Comparison of ENCODE assay signal across 8 cellular contexts in genomic region chr19:47229674-47230121, GRCh38. TPM values are rescaled to one million over a fixed set of nuclear protein-coding genes. Genes with fewer than 3 reads are reported as not detected.
DNase-seq lines count a peak whose midpoint lies in the region; ATAC-seq and TF ChIP-seq lines count a peak whose summit lies in the region.

No MANE protein-coding gene starts in this region.

- H3K27ac Mint-ChIP-seq in osteocyte (ENCODE audit: unreplicated experiment), result no peak overlapping the region

- peak overlapping the region; percentile 98 for H3K4me3 ChIP-seq in fibroblast of villous mesenchyme (ENCODE audit: low read depth, low read length)

- DNase-seq in NCI-H748 (lab: John Stamatoyannopoulos, UW; ENCODE audit: unreplicated experiment) (peak; percentile 28), NCI-H748 treated with DMSO at 0.1 percent for 48 hours (lab: John Stamatoyannopoulos, UW) (no peak), RPMI7951 (ENCODE audit: low read depth) (peak; percentile 28), fibroblast of villous mesenchyme (ENCODE audit: low read depth) (peak; percentile 39), NCI-H1048 (lab: John Stamatoyannopoulos, UW) (no peak), osteocyte (ENCODE audit: extremely low spot score, unreplicated experiment) (no peak)
- DNase-seq in stimulated activated CD8-positive, alpha-beta memory T cell treated with anti-CD3 and anti-CD28 coated beads, Interleukin-4, amount 100 ng/mL, for 48 hours, result peak; percentile 48

- no peak for ATAC-seq in GM18867 (IDR thresholded peaks at IDR 0.05; ENCODE audit: unreplicated experiment)

- TF ChIP-seq CTCF in fibroblast of villous mesenchyme (IDR thresholded peaks at IDR 0.05; ENCODE audit: insufficient read depth, low read depth, low read length) (no peak), osteocyte (IDR thresholded peaks at IDR 0.05) (no peak)

- no peaks in the 10 kb centered on the region for H3K27me3 Mint-ChIP-seq in osteocyte (ENCODE audit: unreplicated experiment)

- H3K9me3 Mint-ChIP-seq in osteocyte (ENCODE audit: unreplicated experiment), result no peaks in the 10 kb centered on the region

- H3K4me1 Mint-ChIP-seq in osteocyte (ENCODE audit: unreplicated experiment), result peaks cover 35% of the 10 kb centered on the region

- no peak overlapping the region for H3K4me3 Mint-ChIP-seq in osteocyte (ENCODE audit: unreplicated experiment)

- H3K36me3 Mint-ChIP-seq in osteocyte (ENCODE audit: unreplicated experiment), result no peaks in the 10 kb centered on the region

RNA-seq across cellular contexts. Expression of gene BBC3, which starts 1.3 kb away (rescaled TPM):
- total RNA-seq in RPMI7951 (2014; rRNA removed; shearing (Covaris generic)), result 1.8 and 2.2 TPM in 2 replicates
- 6.0 and 14.2 TPM in 2 replicates for total RNA-seq in fibroblast of villous mesenchyme
- 27.9 and 34.3 TPM in 2 replicates for total RNA-seq in osteocyte

RNA-seq across cellular contexts. Expression of gene CCDC9, which starts 26.6 kb away (rescaled TPM):
- 3.2 and 6.5 TPM in 2 replicates for total RNA-seq in RPMI7951 (2014; rRNA removed; shearing (Covaris generic))
- total RNA-seq in fibroblast of villous mesenchyme (7.3 and 8.4 TPM in 2 replicates), osteocyte (34.6 and 35.1 TPM in 2 replicates)

RNA-seq across cellular contexts. Expression of gene INAFM1, which starts 45.0 kb away (rescaled TPM):
- total RNA-seq in RPMI7951 (2014; rRNA removed; shearing (Covaris generic)), result 1.8 and 1.9 TPM in 2 replicates
- total RNA-seq in fibroblast of villous mesenchyme (2.6 and 4.2 TPM in 2 replicates), osteocyte (16.7 and 17.4 TPM in 2 replicates)

Comparison
In these comparisons a context has a peak if more than half of its experiments do, and no peak if none do; other contexts are left out.
1. DNase-seq: peak in NCI-H748 (single experiment), RPMI7951 (single experiment), fibroblast of villous mesenchyme (single experiment) and stimulated activated CD8-positive, alpha-beta memory T cell treated with anti-CD3 and anti-CD28 coated beads, Interleukin-4, amount 100 ng/mL, for 48 hours (single experiment); none in NCI-H748 treated with DMSO at 0.1 percent for 48 hours (single experiment), NCI-H1048 (single experiment) and osteocyte (single experiment).